Comparison of ENCODE assay signal across 8 cellular contexts in genomic region chr20:56343861-56344381, GRCh38. TPM values are rescaled to one million over a fixed set of nuclear protein-coding genes. Genes with fewer than 3 reads are reported as not detected.
A peak's percentile ranks its signal among the peaks of the same experiment; 100 is the strongest.
DNase-seq lines count a peak whose midpoint lies in the region; ATAC-seq and TF ChIP-seq lines count a peak whose summit lies in the region.

No MANE protein-coding gene starts in this region.

- H3K4me2 ChIP-seq in DND-41 (ENCODE audit: insufficient read depth, low read length): no peak overlapping the region

- no peak overlapping the region for H2AFZ ChIP-seq in DND-41 (ENCODE audit: low read depth, low read length)

- H3K27me3 ChIP-seq in DND-41 (ENCODE audit: insufficient read depth, low read length, poor library complexity) (no peaks in the 10 kb centered on the region), left lung (peaks cover 4 to 77% of the 10 kb centered on the region in 2 donors)

- TF ChIP-seq CTCF in DND-41 (IDR thresholded peaks at IDR 0.05; ENCODE audit: borderline replicate concordance, extremely low read depth, low read length, poor library complexity, severe bottlenecking) (peak; percentile 22), cardiac fibroblast (IDR thresholded peaks at IDR 0.05; ENCODE audit: low read depth, low read length) (peak; percentile 68), left lung (IDR thresholded peaks at IDR 0.05) (peak; percentile 48 to 58)

- no peaks in the 10 kb centered on the region for H3K9me3 ChIP-seq in DND-41 (ENCODE audit: insufficient read depth, low read length, severe bottlenecking)
- H3K9me3 ChIP-seq in left lung: no peaks in the 10 kb centered on the region

- intact Hi-C loops in left lung (cut with DNase I): no loop called here

- H3K27ac ChIP-seq in DND-41 (ENCODE audit: low read length) (no peak overlapping the region), left lung (no peak overlapping the region)

- H3K4me1 ChIP-seq in DND-41 (ENCODE audit: insufficient read depth, low read length) (no peaks in the 10 kb centered on the region), left lung (peaks cover 0 to 5% of the 10 kb centered on the region in 2 donors)

- H3K36me3 ChIP-seq in DND-41 (ENCODE audit: insufficient read depth, low read length) (no peaks in the 10 kb centered on the region), left lung (no peaks in the 10 kb centered on the region)

- H3K4me3 ChIP-seq in DND-41 (ENCODE audit: low read depth in 1 of 2, low read length in 2 of 2) (no peak overlapping the region), cardiac fibroblast (replicated peaks in 1 of 2; ENCODE audit: low read depth in 2 of 2, low read length in 2 of 2) (no peak overlapping the region), left lung (no peak overlapping the region)

- H3K79me2 ChIP-seq in DND-41 (ENCODE audit: insufficient read depth, low read length): no peaks in the 10 kb centered on the region

- ATAC-seq in DND-41 (ENCODE audit: insufficient read depth, low read depth) (no peak), GM21786 (IDR thresholded peaks at IDR 0.05; ENCODE audit: unreplicated experiment) (peak; percentile 56), left lung (peak; percentile 87), HG03108 (IDR thresholded peaks at IDR 0.05; ENCODE audit: unreplicated experiment) (no peak)
- peak; percentile 77 for ATAC-seq in stimulated activated naive CD8-positive, alpha-beta T cell treated with anti-CD3 and anti-CD28 coated beads, Interleukin-15, Interleukin-2, amounts not matched to agents 100 U/mL and 50 U/mL, for 24 hours

- H4K20me1 ChIP-seq in DND-41 (ENCODE audit: insufficient read depth, low read length): no peaks in the 10 kb centered on the region

- no peak for DNase-seq in DND-41
- peak; percentile 63 for DNase-seq in RPMI8226
- peak; percentile 46 to 58 for DNase-seq in cardiac fibroblast (ENCODE audit: low read depth in 2 of 2)
- DNase-seq in left lung: peak in 1 of 2 donors; percentile 87
- DNase-seq in stimulated activated naive CD8-positive, alpha-beta T cell treated with anti-CD3 and anti-CD28 coated beads, Interleukin-15, Interleukin-2, amounts not matched to agents 100 U/mL and 50 U/mL, for 24 hours: peak; percentile 62
- DNase-seq in cortex of kidney (lab: John Stamatoyannopoulos, UW): no peak

- H3K9ac ChIP-seq in DND-41 (ENCODE audit: low read depth, low read length): no peak overlapping the region

RNA-seq across cellular contexts. Expression of gene FAM210B, which starts 14.9 kb away (rescaled TPM):
- total RNA-seq in left lung: 10 to 100 TPM; 32.0 to 65.1 TPM

RNA-seq across cellular contexts. Expression of gene AURKA, which starts 48.1 kb away (rescaled TPM):
- 10 to 100 TPM in 1 of 2 donors, 1 to 10 TPM in 1; 3.7 to 22.3 TPM for total RNA-seq in left lung

RNA-seq across cellular contexts. Expression of gene CSTF1, which starts 48.5 kb away (rescaled TPM):
- 10 to 100 TPM; 30.0 to 34.3 TPM for total RNA-seq in left lung

Comparison
In these comparisons a context has a peak if more than half of its experiments do, and no peak if none do; other contexts are left out.
1. ATAC-seq: peak in GM21786 (single experiment), left lung (single experiment) and stimulated activated naive CD8-positive, alpha-beta T cell treated with anti-CD3 and anti-CD28 coated beads, Interleukin-15, Interleukin-2, amounts not matched to agents 100 U/mL and 50 U/mL, for 24 hours (single experiment); none in DND-41 (single experiment) and HG03108 (single experiment).
2. DNase-seq: peak in RPMI8226 (single experiment), cardiac fibroblast (2 of 2) and stimulated activated naive CD8-positive, alpha-beta T cell treated with anti-CD3 and anti-CD28 coated beads, Interleukin-15, Interleukin-2, amounts not matched to agents 100 U/mL and 50 U/mL, for 24 hours (single experiment); none in DND-41 (single experiment) and cortex of kidney (single experiment).
3. Peak in every context shown above with its lines, with median percentiles within 50 percentile points of each other: CTCF ChIP-seq.